10 cellular contexts compared by ENCODE assay signal in the genomic region with DNA sequence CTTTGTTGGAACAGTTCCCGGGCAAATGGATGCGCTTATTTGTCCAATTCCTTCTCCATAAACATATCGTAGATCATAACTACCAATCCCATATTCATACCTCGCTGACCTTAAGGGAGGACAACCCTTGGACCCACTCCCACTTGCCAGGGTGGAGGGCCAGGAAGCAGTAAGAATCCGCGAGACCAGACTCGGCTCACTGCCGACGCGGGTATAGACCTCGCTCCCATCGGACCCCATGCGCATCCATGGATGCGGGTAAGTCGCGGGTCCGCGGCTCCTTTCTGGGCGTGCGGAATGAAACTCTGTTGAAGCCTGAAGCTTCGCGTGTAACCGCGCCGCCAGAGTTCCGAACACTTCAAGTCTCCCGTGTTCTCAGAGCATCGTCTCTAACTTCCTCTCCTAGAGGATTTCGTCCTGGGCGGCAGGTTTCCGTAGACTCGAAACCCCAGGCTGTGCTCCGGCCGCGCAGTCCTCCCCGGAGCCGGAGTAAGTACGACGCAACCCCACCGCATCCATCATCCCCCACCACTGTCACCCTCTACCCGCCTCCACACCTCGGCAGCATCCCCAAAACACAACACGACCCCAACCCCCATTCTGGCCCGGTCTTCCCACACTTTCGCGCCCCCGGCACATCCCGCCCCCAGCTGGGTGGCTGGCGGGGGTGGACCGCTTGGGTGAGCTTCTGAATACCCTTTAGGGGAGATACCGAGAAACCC. TPM values are rescaled to one million over a fixed set of nuclear protein-coding genes. Genes with fewer than 3 reads are reported as not detected.
A peak's percentile ranks its signal among the peaks of the same experiment; 100 is the strongest.
DNase-seq lines count a peak whose midpoint lies in the region; ATAC-seq and TF ChIP-seq lines count a peak whose summit lies in the region.
"Had no signal": no experiment of that assay in that cellular context is flagged by ENCODE, and none has a peak within 500 bp of the region (broad histone marks: within the 10 kb centered on the region; RNA-seq: fewer than 3 reads in every experiment).

No MANE protein-coding gene starts in this region.

- peaks cover 8 to 14% of the 10 kb centered on the region in 2 donors for H3K27me3 Mint-ChIP-seq in effector memory CD8-positive, alpha-beta T cell

- no peak for ATAC-seq in effector memory CD8-positive, alpha-beta T cell (replicated peaks)

- H3K4me1 ChIP-seq in ascending aorta (no peaks in the 10 kb centered on the region), iPS-18a (ENCODE audit: control insufficient read depth, low read depth, low read length) (peaks cover 19% of the 10 kb centered on the region), spleen (peaks cover 0 to 21% (median 6%) of the 10 kb centered on the region in 6 donors)

- DNase-seq in DMS 273 (lab: John Stamatoyannopoulos, UW; ENCODE audit: unreplicated experiment) = peak; percentile 6
- DNase-seq in DMS 273 treated with DMSO at 0.1 percent for 48 hours (lab: John Stamatoyannopoulos, UW) = no peak
- no peak for DNase-seq in ascending aorta (ENCODE audit: low spot score in 2 of 2)
- peak; percentile 61 for DNase-seq in spleen
- DNase-seq in HT-29 (ENCODE audit: low spot score) = no peak
- no peak for DNase-seq in effector memory CD8-positive, alpha-beta T cell
- no peak for DNase-seq in AML-193 (lab: John Stamatoyannopoulos, UW)
- DNase-seq: midbrain had no signal

- H3K9me3 ChIP-seq in ascending aorta (no peaks in the 10 kb centered on the region), iPS-18a (ENCODE audit: control insufficient read depth, low read depth, low read length) (no peaks in the 10 kb centered on the region), spleen (peaks cover 0 to 17% (median 0%) of the 10 kb centered on the region in 8 donors)

- peaks cover 16 to 22% of the 10 kb centered on the region in 2 donors for H3K9me3 Mint-ChIP-seq in effector memory CD8-positive, alpha-beta T cell

- peak overlapping the region; percentile 30 to 42 for H3K4me3 ChIP-seq in ascending aorta
- peak overlapping the region; percentile 64 for H3K4me3 ChIP-seq in iPS-18a (ENCODE audit: low read length)
- H3K4me3 ChIP-seq in spleen = no peak overlapping the region

- H3K27ac ChIP-seq in ascending aorta (no peak overlapping the region), iPS-18a (ENCODE audit: low read length) (no peak overlapping the region), spleen (no peak overlapping the region)
- H3K27ac ChIP-seq: 22Rv1 had no signal

- TF ChIP-seq CTCF in ascending aorta (IDR thresholded peaks at IDR 0.05) (no peak), spleen (IDR thresholded peaks at IDR 0.05 in 8 of 11, conservative IDR thresholded peaks at IDR 0.05 in 3 of 11) (no peak)

- no peaks in the 10 kb centered on the region for H3K4me1 Mint-ChIP-seq in effector memory CD8-positive, alpha-beta T cell (ENCODE audit: low read depth in 2 of 2)

- H3K36me3 ChIP-seq in ascending aorta (no peaks in the 10 kb centered on the region), iPS-18a (ENCODE audit: control insufficient read depth, low read depth, low read length) (no peaks in the 10 kb centered on the region), spleen (no peaks in the 10 kb centered on the region)

- H3K4me3 Mint-ChIP-seq in effector memory CD8-positive, alpha-beta T cell = no peak overlapping the region

- H3K27ac Mint-ChIP-seq in effector memory CD8-positive, alpha-beta T cell = no peak overlapping the region

- 5 to 12% (median 6%) methylated on average over 46 to 51 of the region's 51 CpGs for WGBS in spleen, 5 donors

- TF ChIP-seq POLR2A in spleen (IDR thresholded peaks at IDR 0.05) = no peak

- H3K36me3 Mint-ChIP-seq in effector memory CD8-positive, alpha-beta T cell (ENCODE audit: insufficient read depth) = no peaks in the 10 kb centered on the region

- intact Hi-C loops in ascending aorta (cut with DNase I) (no loop called here), spleen (cut with DNase I; ENCODE audit: low total_unique reads) (no loop called here)

- peak overlapping the region; percentile 38 for H3K9ac ChIP-seq in iPS-18a (ENCODE audit: low read length)

- H3K27me3 ChIP-seq in ascending aorta = peaks cover 11% of the 10 kb centered on the region
- peaks cover 60% of the 10 kb centered on the region for H3K27me3 ChIP-seq in iPS-18a (ENCODE audit: control insufficient read depth, insufficient read depth, low read length)
- peaks cover 0 to 60% (median 30%) of the 10 kb centered on the region in 7 donors for H3K27me3 ChIP-seq in spleen (replicated peaks in 1 of 7)

RNA-seq across cellular contexts. Expression of gene DSC3, which starts 1.0 kb away (rescaled TPM):
- total RNA-seq in ascending aorta (0.85 TPM), spleen (under 1 TPM in 1 of 7 donors, not detected in 6; 0.14 TPM)
- under 1 TPM; 0.03 to 0.09 (median 0.05) TPM for polyA plus RNA-seq in spleen
- 0.03 TPM in 1 of 2 replicates, not detected in the other for total RNA-seq in HT-29 (2014; rRNA removed; shearing (Covaris generic))

Comparison
In these comparisons a context has a peak if more than half of its experiments do, and no peak if none do; other contexts are left out.
1. DNase-seq: peak in DMS 273 (single experiment) and spleen (single experiment); none in DMS 273 treated with DMSO at 0.1 percent for 48 hours (single experiment), ascending aorta (0 of 2), HT-29 (single experiment), effector memory CD8-positive, alpha-beta T cell (0 of 3) and AML-193 (0 of 2).
2. H3K4me3 ChIP-seq: peak in ascending aorta (2 of 2) and iPS-18a (single experiment); none in spleen (0 of 8).